Comparison of ENCODE assay signal across 19 cellular contexts in the genomic region with DNA sequence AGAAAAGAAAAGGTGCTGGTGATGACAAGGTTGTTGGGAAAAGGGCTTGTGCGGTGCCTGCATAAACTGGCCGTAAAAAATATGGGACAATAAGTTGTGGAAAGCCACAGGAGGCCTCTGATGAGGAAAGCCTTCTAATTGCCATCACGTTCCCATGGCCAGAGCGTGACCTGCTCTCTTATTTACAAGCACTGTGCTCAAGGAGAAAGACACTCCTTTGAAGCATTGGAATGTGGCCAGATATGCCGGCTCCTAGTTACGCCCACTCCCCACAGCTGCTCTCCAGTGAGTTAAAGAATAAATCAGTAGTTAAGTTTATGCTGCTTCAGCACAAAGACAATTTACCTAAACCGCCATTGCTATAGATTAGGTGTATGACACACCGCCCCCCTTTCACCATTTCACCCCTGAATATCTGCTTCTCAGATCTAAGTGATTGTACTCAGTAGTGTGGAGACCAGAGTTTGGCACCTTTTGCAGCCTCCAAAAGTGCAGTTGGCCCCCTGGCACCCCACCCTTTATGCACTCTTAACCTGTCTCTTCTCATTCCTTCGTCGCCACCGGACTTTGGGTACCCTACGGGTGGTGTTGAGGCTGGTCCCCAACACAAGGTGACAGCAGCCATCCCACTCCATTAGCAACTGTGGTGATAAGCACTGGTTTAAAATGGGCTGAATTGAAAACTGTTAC. TPM values are rescaled to one million over a fixed set of nuclear protein-coding genes. Genes with fewer than 3 reads are reported as not detected.
"Had no signal": no experiment of that assay in that cellular context is flagged by ENCODE, and none has a peak within 500 bp of the region (broad histone marks: within the 10 kb centered on the region; RNA-seq: fewer than 3 reads in every experiment).

No MANE protein-coding gene starts in this region.

- H3K9me3 ChIP-seq: sigmoid colon, upper lobe of right lung had no signal

- DNase-seq: activated CD4-positive, alpha-beta memory T cell treated with anti-CD3 and anti-CD28 coated beads for 36 hours; activated CD4-positive, alpha-beta T cell treated with anti-CD3 and anti-CD28 coated beads for 1 hour; activated gamma-delta T cell treated with Interleukin-2 at 50 U/mL for 16 hours; activated naive CD8-positive, alpha-beta T cell treated with anti-CD3 and anti-CD28 coated beads for 36 hours; activated T-cell treated with anti-CD3 and anti-CD28 coated beads, Interleukin-2, amount 50 U/mL, for 48 hours; anterior cingulate cortex; naive thymus-derived CD8-positive, alpha-beta T cell; sigmoid colon; stimulated activated CD4-positive, alpha-beta T cell treated with anti-CD3 and anti-CD28 coated beads, Interleukin-4, amount 100 ng/mL, for 1 hour; stimulated activated CD8-positive, alpha-beta memory T cell treated with anti-CD3 and anti-CD28 coated beads, Interleukin-4, amount 100 ng/mL, for 48 hours; stimulated activated naive CD8-positive, alpha-beta T cell treated with anti-CD3 and anti-CD28 coated beads, Interleukin-15, Interleukin-2, amounts not matched to agents 100 U/mL and 50 U/mL, for 24 hours; SW 1271; upper lobe of right lung had no signal

- H3K4me1 ChIP-seq: upper lobe of right lung had no signal

- H3K27me3 ChIP-seq: cardiac muscle cell had no signal

- H3K36me3 ChIP-seq: cardiac muscle cell, sigmoid colon, upper lobe of right lung had no signal

- H3K4me3 Mint-ChIP-seq: activated CD4-positive, alpha-beta memory T cell treated with anti-CD3 and anti-CD28 coated beads for 36 hours; activated naive CD8-positive, alpha-beta T cell treated with anti-CD3 and anti-CD28 coated beads for 36 hours; naive thymus-derived CD8-positive, alpha-beta T cell had no signal

- H3K36me3 Mint-ChIP-seq: activated CD4-positive, alpha-beta memory T cell treated with anti-CD3 and anti-CD28 coated beads for 36 hours had no signal

- H3K4me3 ChIP-seq: cardiac muscle cell, sigmoid colon, upper lobe of right lung had no signal

- H3K27ac Mint-ChIP-seq: activated CD4-positive, alpha-beta memory T cell treated with anti-CD3 and anti-CD28 coated beads for 36 hours; activated naive CD8-positive, alpha-beta T cell treated with anti-CD3 and anti-CD28 coated beads for 36 hours had no signal

- H3K27ac ChIP-seq: cardiac muscle cell, sigmoid colon, upper lobe of right lung had no signal

- ATAC-seq: naive thymus-derived CD8-positive, alpha-beta T cell; stimulated activated naive CD8-positive, alpha-beta T cell treated with anti-CD3 and anti-CD28 coated beads, Interleukin-15, Interleukin-2, amounts not matched to agents 100 U/mL and 50 U/mL, for 24 hours; upper lobe of right lung had no signal

- H3K9me3 Mint-ChIP-seq: activated CD4-positive, alpha-beta memory T cell treated with anti-CD3 and anti-CD28 coated beads for 36 hours; activated naive CD8-positive, alpha-beta T cell treated with anti-CD3 and anti-CD28 coated beads for 36 hours had no signal

RNA-seq across cellular contexts. Expression of gene PGLYRP1, which starts 8.2 kb away (rescaled TPM):
- total RNA-seq: activated CD4-positive, alpha-beta memory T cell treated with anti-CD3 and anti-CD28 coated beads for 36 hours; activated naive CD8-positive, alpha-beta T cell treated with anti-CD3 and anti-CD28 coated beads for 36 hours; cardiac muscle cell; kidney epithelial cell; lower leg skin; naive thymus-derived CD8-positive, alpha-beta T cell; omental fat pad; pulmonary artery endothelial cell; sigmoid colon; temporal lobe had no signal

RNA-seq across cellular contexts. Expression of gene IGFL4, which starts 9.8 kb away (rescaled TPM):
- total RNA-seq: activated CD4-positive, alpha-beta memory T cell treated with anti-CD3 and anti-CD28 coated beads for 36 hours; activated naive CD8-positive, alpha-beta T cell treated with anti-CD3 and anti-CD28 coated beads for 36 hours; kidney epithelial cell; naive thymus-derived CD8-positive, alpha-beta T cell; omental fat pad; sigmoid colon; upper lobe of right lung had no signal

RNA-seq across cellular contexts. Expression of gene NOVA2, which starts 57.3 kb away (rescaled TPM):
- total RNA-seq: activated CD4-positive, alpha-beta memory T cell treated with anti-CD3 and anti-CD28 coated beads for 36 hours; activated naive CD8-positive, alpha-beta T cell treated with anti-CD3 and anti-CD28 coated beads for 36 hours; naive thymus-derived CD8-positive, alpha-beta T cell had no signal
